ENCODE assay signal across 9 cellular contexts in genomic region chr13:72346716-72347115, GRCh38.
"Had no signal": no experiment of that assay in that cellular context is flagged by ENCODE, and none has a peak within 500 bp of the region (broad histone marks: within the 10 kb centered on the region; RNA-seq: fewer than 3 reads in every experiment).

No MANE protein-coding gene starts in this region.

- H3K4me1 Mint-ChIP-seq: GM23338, H9 had no signal

- H3K4me3 Mint-ChIP-seq: GM23338, H9, HFFc6 had no signal

- H3K27ac ChIP-seq: HL-60 had no signal

- DNase-seq: H9, HCEC 1CT, HFFc6, IMR-90 had no signal

- H3K27ac Mint-ChIP-seq: GM23338, H9, HFFc6 had no signal

- ATAC-seq: GM23338, K562 had no signal

- H3K4me3 ChIP-seq: GM23338, K562 had no signal

- FAIRE-seq: H1, H54, K562 had no signal

- H3K4me2 ChIP-seq: GM23338 had no signal

- H2AFZ ChIP-seq: GM23338 had no signal
